ENCODE assay signal across 10 cellular contexts in the genomic region with DNA sequence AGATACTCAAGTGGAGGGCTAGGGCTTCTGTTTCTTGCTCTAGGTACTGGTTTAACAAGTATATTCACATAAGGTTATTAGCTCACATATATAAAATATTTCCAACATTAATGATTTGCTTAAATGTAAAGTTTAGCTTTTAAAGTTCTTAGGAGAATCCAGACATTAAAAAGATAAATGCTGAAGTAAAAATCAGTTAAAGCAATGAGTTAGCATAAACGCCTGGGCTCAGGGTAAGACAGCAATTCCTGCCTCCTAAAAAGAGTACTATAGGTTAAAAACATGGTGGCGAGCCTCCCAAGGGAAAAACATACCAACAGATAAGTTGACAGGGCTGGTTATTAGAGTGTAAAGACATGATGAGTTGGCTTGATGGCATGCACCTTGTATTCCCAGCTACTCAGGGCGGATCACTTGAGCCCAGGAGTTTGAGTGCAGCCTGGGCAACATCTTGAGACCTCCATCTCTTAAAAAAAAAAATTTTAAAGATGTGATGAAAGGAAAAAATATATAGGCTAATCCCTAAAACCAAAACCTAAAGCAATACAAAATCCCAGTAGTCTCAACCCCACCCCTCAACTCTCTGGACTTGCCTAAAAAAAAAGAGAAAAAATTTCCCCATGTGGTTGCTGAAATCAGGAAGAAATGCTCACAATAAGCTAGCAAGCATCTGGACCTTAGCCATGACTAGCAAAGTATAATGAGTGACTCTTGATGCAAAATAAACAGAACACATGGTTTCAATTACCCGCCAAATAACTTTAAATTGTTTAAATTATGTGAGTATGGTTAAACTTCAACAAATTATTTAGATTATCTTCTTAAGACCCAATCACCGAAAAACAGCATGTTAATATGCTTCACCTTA. TPM values are rescaled to one million over a fixed set of nuclear protein-coding genes. Genes with fewer than 3 reads are reported as not detected.
DNase-seq lines count a peak whose midpoint lies in the region; ATAC-seq and TF ChIP-seq lines count a peak whose summit lies in the region.
"Had no signal": no experiment of that assay in that cellular context is flagged by ENCODE, and none has a peak within 500 bp of the region (broad histone marks: within the 10 kb centered on the region; RNA-seq: fewer than 3 reads in every experiment).

No MANE protein-coding gene starts in this region.

- no peaks in the 10 kb centered on the region; the same call in 1 of the 2 replicates for H3K36me3 ChIP-seq in Caco-2 (ENCODE audit: control insufficient read depth, insufficient read depth, low read length)

- TF ChIP-seq CTCF in Caco-2 (IDR thresholded peaks at IDR 0.05; ENCODE audit: insufficient read depth in 1 of 2, low read depth in 1 of 2, low read length in 1 of 2, severe bottlenecking in 1 of 2, unreplicated experiment in 1 of 2) (no peak), chondrocyte (IDR thresholded peaks at IDR 0.05) (no peak)

- H3K27me3 ChIP-seq in Caco-2 (replicated peaks; ENCODE audit: control insufficient read depth, insufficient read depth, low read length) = no peaks in the 10 kb centered on the region

- H3K4me1 Mint-ChIP-seq in Caco-2 (ENCODE audit: low read depth, unreplicated experiment) (no peaks in the 10 kb centered on the region), chondrocyte (ENCODE audit: low read depth) (peaks cover 51% of the 10 kb centered on the region)

- ATAC-seq in GM18511 (IDR thresholded peaks at IDR 0.05; ENCODE audit: unreplicated experiment) = no peak
- ATAC-seq: sciatic nerve had no signal

- POLR2A ChIA-PET in Caco-2 (lab: Charles Lee) = no interaction called here

- CTCF ChIA-PET in Caco-2 (lab: Charles Lee) = interaction anchor here (0.7 kb wide), 1 partner anchor 1792 kb away, joined by 4 read pairs; no protein-coding TSS in a partner anchor

- H3K9me3 ChIP-seq in Caco-2 = no peaks in the 10 kb centered on the region

- BruUV-seq in Caco-2 (replicated peaks; lab: Mats Ljungman, UMichigan) = no TSS peak

- H3K27me3 Mint-ChIP-seq in Caco-2 (ENCODE audit: insufficient read depth, unreplicated experiment) = no peaks in the 10 kb centered on the region
- no peaks in the 10 kb centered on the region for H3K27me3 Mint-ChIP-seq in chondrocyte (ENCODE audit: low read depth)

- intact Hi-C loops in Caco-2 (cut with micrococcal nuclease; ENCODE audit: unreplicated experiment) = loop anchor here (5.0 kb wide), 1 partner anchor 157 kb away; no protein-coding TSS in a partner anchor

- H3K4me3 Mint-ChIP-seq in Caco-2 (ENCODE audit: unreplicated experiment) = peak overlapping the region; percentile 9
- peak overlapping the region; percentile 13 for H3K4me3 Mint-ChIP-seq in chondrocyte (ENCODE audit: unreplicated experiment)

- no peaks in the 10 kb centered on the region for H3K9me3 Mint-ChIP-seq in Caco-2 (ENCODE audit: unreplicated experiment)
- H3K9me3 Mint-ChIP-seq in chondrocyte (ENCODE audit: low read depth) = no peaks in the 10 kb centered on the region

- no peak overlapping the region for H3K4me3 ChIP-seq in Caco-2 (ENCODE audit: low read depth, low read length)

- H3K36me3 Mint-ChIP-seq in Caco-2 (ENCODE audit: insufficient read depth, unreplicated experiment) (peaks cover 86% of the 10 kb centered on the region), chondrocyte (ENCODE audit: low read depth) (peaks cover 18% of the 10 kb centered on the region)

- H3K4me1 ChIP-seq in Caco-2 = peaks cover 13% of the 10 kb centered on the region

- DNase-seq in Caco-2 (no peak), NCI-H2171 treated with DMSO at 0.1 percent for 48 hours (lab: John Stamatoyannopoulos, UW) (peak; percentile 96), chondrocyte (ENCODE audit: low spot score) (no peak), non-pigmented ciliary epithelial cell (ENCODE audit: low read depth) (peak; percentile 28), cerebellar cortex (ENCODE audit: low spot score) (no peak), HUDEP-2 (lab: John Stamatoyannopoulos, UW; ENCODE audit: unreplicated experiment in 76 of 76) (no peak)
- no peak for DNase-seq in stimulated activated CD4-positive, alpha-beta T cell treated with anti-CD3 and anti-CD28 coated beads, Interleukin-15, amount 100 ng/mL, for 24 hours
- DNase-seq: NCI-H526 treated with DMSO at 0.1 percent for 48 hours had no signal

- no peak overlapping the region for H3K27ac Mint-ChIP-seq in Caco-2 (ENCODE audit: unreplicated experiment)
- H3K27ac Mint-ChIP-seq in chondrocyte (ENCODE audit: unreplicated experiment) = peak overlapping the region; percentile 81

RNA-seq across cellular contexts. Expression of gene GOLPH3, which starts 3.6 kb away (rescaled TPM):
- total RNA-seq in Caco-2 (2022) (107 and 122 TPM in 2 replicates), chondrocyte (95.2 to 110 TPM (median 106 TPM) in 3 replicates)

Comparison
In these comparisons a context has a peak if more than half of its experiments do, and no peak if none do; other contexts are left out.
1. DNase-seq: peak in NCI-H2171 treated with DMSO at 0.1 percent for 48 hours (single experiment) and non-pigmented ciliary epithelial cell (single experiment); none in Caco-2 (0 of 2), chondrocyte (single experiment), cerebellar cortex (single experiment), HUDEP-2 (0 of 76) and stimulated activated CD4-positive, alpha-beta T cell treated with anti-CD3 and anti-CD28 coated beads, Interleukin-15, amount 100 ng/mL, for 24 hours (single experiment).